2 cellular contexts compared by ENCODE assay signal in the genomic region with DNA sequence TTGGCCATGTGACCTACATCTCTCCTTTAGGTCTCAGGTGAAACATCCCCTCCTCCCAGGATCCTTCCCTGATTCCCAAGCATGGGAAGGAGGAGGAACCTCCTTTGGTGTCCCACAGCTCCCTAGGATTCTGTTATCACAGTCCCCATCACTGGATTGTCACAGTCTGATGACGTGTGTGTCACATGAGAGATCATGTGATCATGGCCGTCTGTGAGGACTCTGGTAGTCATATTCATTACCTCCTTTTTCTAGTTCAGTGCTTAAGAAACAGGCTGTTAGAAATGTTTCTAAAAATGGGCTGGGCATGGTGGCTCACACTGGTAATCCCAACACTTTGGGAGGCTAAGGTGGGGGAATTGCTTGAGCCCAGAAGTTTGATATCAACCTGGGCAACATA.
TF ChIP-seq lines count a peak whose summit lies in the region.

No MANE protein-coding gene starts in this region.

TF ChIP-seq in SK-N-SH, 30 proteins besides CTCF, POLR2A, EP300 and RAD21:
- TF ChIP-seq TCF12 (IDR thresholded peaks at IDR 0.05) (no peak), TAF1 (IDR thresholded peaks at IDR 0.05; ENCODE audit: borderline replicate concordance, low read depth, low read length) (no peak), TEAD4 (IDR thresholded peaks at IDR 0.05; ENCODE audit: borderline replicate concordance, insufficient read depth) (no peak)
- TF ChIP-seq, protein P1, sequence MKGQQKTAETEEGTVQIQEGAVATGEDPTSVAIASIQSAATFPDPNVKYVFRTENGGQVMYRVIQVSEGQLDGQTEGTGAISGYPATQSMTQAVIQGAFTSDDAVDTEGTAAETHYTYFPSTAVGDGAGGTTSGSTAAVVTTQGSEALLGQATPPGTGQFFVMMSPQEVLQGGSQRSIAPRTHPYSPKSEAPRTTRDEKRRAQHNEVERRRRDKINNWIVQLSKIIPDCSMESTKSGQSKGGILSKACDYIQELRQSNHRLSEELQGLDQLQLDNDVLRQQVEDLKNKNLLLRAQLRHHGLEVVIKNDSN (IDR thresholded peaks at IDR 0.05; ENCODE audit: borderline replicate concordance, low read depth), result peak; percentile 38; the same call in 1 of the 2 replicates
TF ChIP-seq in SK-N-SH: peak in this region for 1.

TF ChIP-seq in SK-N-SH treated with all-trans-retinoic acid at 6 μM for 48 hours, 23 proteins besides CTCF, POLR2A, EP300 and RAD21:
- no peak for TF ChIP-seq ZC3H10 (CRISPR knock-in tag; IDR thresholded peaks at IDR 0.05)
